ENCODE assay signal across 21 cellular contexts in genomic region chr6:113782641-113783040, GRCh38.
DNase-seq lines count a peak whose midpoint lies in the region; ATAC-seq, FAIRE-seq and TF ChIP-seq lines count a peak whose summit lies in the region.
"Had no signal": no experiment of that assay in that cellular context is flagged by ENCODE, and none has a peak within 500 bp of the region (broad histone marks: within the 10 kb centered on the region; RNA-seq: fewer than 3 reads in every experiment).

No MANE protein-coding gene starts in this region.

- POLR2A ChIA-PET in RWPE1 (lab: Yijun Ruan, JAX; ENCODE audit: low non-redundant PET): no interaction called here

- CTCF ChIA-PET in RWPE1 (lab: Yijun Ruan, JAX): no interaction called here

- DNase-seq in NOMO-1 treated with DMSO at 0.1 percent for 48 hours (lab: John Stamatoyannopoulos, UW; ENCODE audit: unreplicated experiment) (peak; percentile 30), NOMO-1 treated with dmso at 0.1 percent for 144 hours (lab: John Stamatoyannopoulos, UW; ENCODE audit: unreplicated experiment) (no peak), RWPE1 (ENCODE audit: low spot score) (peak; percentile 18), renal cortical epithelial cell (ENCODE audit: low read depth) (peak; percentile 76), urothelium cell line (ENCODE audit: low spot score) (no peak)
- DNase-seq in activated T-cell treated with anti-CD3 and anti-CD28 coated beads, Interleukin-2, amount 50 U/mL, for 48 hours: no peak
- no peak for DNase-seq in effector CD4-positive, alpha-beta T cell
- DNase-seq: 8988T, H9, HFFc6, KBM-7, NCI-H1092 treated with DMSO at 0.1 percent for 48 hours, NCI-H146, NCI-H2029, NCI-H345, NCI-H526, SHP77 treated with DMSO at 0.1 percent for 48 hours, SW 1271 had no signal

- ATAC-seq in esophagus mucosa: peak; percentile 23

- no peak overlapping the region for H3K27ac ChIP-seq in RWPE1
- H3K27ac ChIP-seq: HL-60, SK-N-MC had no signal

- TF ChIP-seq CTCF in RWPE1 (conservative IDR thresholded peaks at IDR 0.05; ENCODE audit: low read depth): no peak

- FAIRE-seq in urothelium cell line (lab: Jason Lieb, UNC): no peak

Comparison
In these comparisons a context has a peak if more than half of its experiments do, and no peak if none do; other contexts are left out.
1. DNase-seq: peak in NOMO-1 treated with DMSO at 0.1 percent for 48 hours (single experiment), RWPE1 (single experiment) and renal cortical epithelial cell (single experiment); none in NOMO-1 treated with dmso at 0.1 percent for 144 hours (single experiment), urothelium cell line (single experiment), activated T-cell treated with anti-CD3 and anti-CD28 coated beads, Interleukin-2, amount 50 U/mL, for 48 hours (0 of 2) and effector CD4-positive, alpha-beta T cell (single experiment).